Comparison of ENCODE assay signal across 24 cellular contexts in genomic region chr3:12583280-12583679, GRCh38. TPM values are rescaled to one million over a fixed set of nuclear protein-coding genes. Genes with fewer than 3 reads are reported as not detected.
"Had no signal": no experiment of that assay in that cellular context is flagged by ENCODE, and none has a peak within 500 bp of the region (broad histone marks: within the 10 kb centered on the region; RNA-seq: fewer than 3 reads in every experiment).

No MANE protein-coding gene starts in this region.

- H3K4me3 ChIP-seq: ascending aorta, body of pancreas had no signal

- H3K27ac ChIP-seq: ascending aorta, body of pancreas had no signal

- H3K27me3 ChIP-seq: ascending aorta, body of pancreas had no signal

- FAIRE-seq: RCC 7860 had no signal

- H3K9me3 ChIP-seq: ascending aorta, body of pancreas had no signal

- DNase-seq: activated B cell treated with CpG ODN at 0.5 μM for 24 hours; activated CD4-positive, alpha-beta memory T cell treated with anti-CD3 and anti-CD28 coated beads for 36 hours; activated CD4-positive, alpha-beta T cell treated with anti-CD3 and anti-CD28 coated beads for 1 hour; activated CD4-positive, alpha-beta T cell treated with anti-CD3 and anti-CD28 coated beads, Interleukin-2, amount 10 ng/mL, durations not matched to agents 7 days and 5 days; activated CD8-positive, alpha-beta memory T cell treated with anti-CD3 and anti-CD28 coated beads for 24 hours; activated effector memory CD4-positive, alpha-beta T cell treated with anti-CD3 and anti-CD28 coated beads, Interleukin-2, amount 50 U/mL, for 16 hours; activated naive CD4-positive, alpha-beta T cell treated with Interleukin-2 at 50 U/mL for 16 hours; activated naive CD8-positive, alpha-beta T cell treated with anti-CD3 and anti-CD28 coated beads, Interleukin-2, amount 50 U/mL, for 24 hours; activated T-cell treated with anti-CD3 and anti-CD28 coated beads, Interleukin-2, amount 50 U/mL, for 4 hours; amniotic stem cell; body of pancreas; MM.1S; NCI-H1105 treated with DMSO at 0.1 percent for 48 hours; NCI-H1436 treated with DMSO at 0.1 percent for 48 hours; NCI-H187; NCI-H2081; NCI-H446; NCI-H524; PC-3; SHP77 treated with DMSO at 0.1 percent for 48 hours had no signal

- ATAC-seq: activated naive CD4-positive, alpha-beta T cell treated with anti-CD3 and anti-CD28 coated beads, Interleukin-2, amount 50 U/mL, for 72 hours; activated naive CD8-positive, alpha-beta T cell treated with anti-CD3 and anti-CD28 coated beads, Interleukin-2, amount 50 U/mL, for 24 hours; activated T-cell treated with anti-CD3 and anti-CD28 coated beads, Interleukin-2, amount 50 U/mL, for 4 hours; body of pancreas; PC-3 had no signal

RNA-seq across cellular contexts. Expression of gene MKRN2OS, which starts 38.0 kb away (rescaled TPM):
- total RNA-seq: activated B cell treated with CpG ODN at 0.5 μM for 24 hours; activated CD4-positive, alpha-beta memory T cell treated with anti-CD3 and anti-CD28 coated beads for 36 hours; activated CD4-positive, alpha-beta T cell treated with anti-CD3 and anti-CD28 coated beads, Interleukin-2, amount 10 ng/mL, durations not matched to agents 7 days and 5 days; activated naive CD4-positive, alpha-beta T cell treated with anti-CD3 and anti-CD28 coated beads, Interleukin-2, amount 50 U/mL, for 72 hours; activated T-cell treated with anti-CD3 and anti-CD28 coated beads, Interleukin-2, amount 50 U/mL, for 4 hours; ascending aorta; SK-MEL-5 had no signal
